2 cellular contexts compared by ENCODE assay signal in genomic region chr11:72820439-72821139, GRCh38.
TF ChIP-seq lines count a peak whose summit lies in the region.

No MANE protein-coding gene starts in this region.

TF ChIP-seq in IMR-90, 13 proteins besides CTCF, POLR2A, EP300 and RAD21 (continued from another document):
- TF ChIP-seq, protein P1, sequence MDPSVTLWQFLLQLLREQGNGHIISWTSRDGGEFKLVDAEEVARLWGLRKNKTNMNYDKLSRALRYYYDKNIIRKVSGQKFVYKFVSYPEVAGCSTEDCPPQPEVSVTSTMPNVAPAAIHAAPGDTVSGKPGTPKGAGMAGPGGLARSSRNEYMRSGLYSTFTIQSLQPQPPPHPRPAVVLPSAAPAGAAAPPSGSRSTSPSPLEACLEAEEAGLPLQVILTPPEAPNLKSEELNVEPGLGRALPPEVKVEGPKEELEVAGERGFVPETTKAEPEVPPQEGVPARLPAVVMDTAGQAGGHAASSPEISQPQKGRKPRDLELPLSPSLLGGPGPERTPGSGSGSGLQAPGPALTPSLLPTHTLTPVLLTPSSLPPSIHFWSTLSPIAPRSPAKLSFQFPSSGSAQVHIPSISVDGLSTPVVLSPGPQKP (IDR thresholded peaks at IDR 0.05; ENCODE audit: borderline replicate concordance, low read depth, low read length): no peak
- no peak for TF ChIP-seq USF2 (IDR thresholded peaks at IDR 0.05; ENCODE audit: low read depth, low read length)
- no peak for TF ChIP-seq CEBPB (IDR thresholded peaks at IDR 0.05; ENCODE audit: low read depth, low read length)

TF ChIP-seq in SK-N-SH treated with all-trans-retinoic acid at 6 μM for 48 hours, 23 proteins besides CTCF, POLR2A, EP300 and RAD21 (continued from another document):
- TF ChIP-seq, protein P2, sequence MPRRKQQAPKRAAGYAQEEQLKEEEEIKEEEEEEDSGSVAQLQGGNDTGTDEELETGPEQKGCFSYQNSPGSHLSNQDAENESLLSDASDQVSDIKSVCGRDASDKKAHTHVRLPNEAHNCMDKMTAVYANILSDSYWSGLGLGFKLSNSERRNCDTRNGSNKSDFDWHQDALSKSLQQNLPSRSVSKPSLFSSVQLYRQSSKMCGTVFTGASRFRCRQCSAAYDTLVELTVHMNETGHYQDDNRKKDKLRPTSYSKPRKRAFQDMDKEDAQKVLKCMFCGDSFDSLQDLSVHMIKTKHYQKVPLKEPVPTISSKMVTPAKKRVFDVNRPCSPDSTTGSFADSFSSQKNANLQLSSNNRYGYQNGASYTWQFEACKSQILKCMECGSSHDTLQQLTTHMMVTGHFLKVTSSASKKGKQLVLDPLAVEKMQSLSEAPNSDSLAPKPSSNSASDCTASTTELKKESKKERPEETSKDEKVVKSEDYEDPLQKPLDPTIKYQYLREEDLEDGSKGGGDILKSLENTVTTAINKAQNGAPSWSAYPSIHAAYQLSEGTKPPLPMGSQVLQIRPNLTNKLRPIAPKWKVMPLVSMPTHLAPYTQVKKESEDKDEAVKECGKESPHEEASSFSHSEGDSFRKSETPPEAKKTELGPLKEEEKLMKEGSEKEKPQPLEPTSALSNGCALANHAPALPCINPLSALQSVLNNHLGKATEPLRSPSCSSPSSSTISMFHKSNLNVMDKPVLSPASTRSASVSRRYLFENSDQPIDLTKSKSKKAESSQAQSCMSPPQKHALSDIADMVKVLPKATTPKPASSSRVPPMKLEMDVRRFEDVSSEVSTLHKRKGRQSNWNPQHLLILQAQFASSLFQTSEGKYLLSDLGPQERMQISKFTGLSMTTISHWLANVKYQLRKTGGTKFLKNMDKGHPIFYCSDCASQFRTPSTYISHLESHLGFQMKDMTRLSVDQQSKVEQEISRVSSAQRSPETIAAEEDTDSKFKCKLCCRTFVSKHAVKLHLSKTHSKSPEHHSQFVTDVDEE (CRISPR knock-in tag; IDR thresholded peaks at IDR 0.05): no peak
- TF ChIP-seq ARNTL (CRISPR knock-in tag; IDR thresholded peaks at IDR 0.05; ENCODE audit: borderline replicate concordance, low read depth) (no peak), ISL1 (CRISPR knock-in tag; IDR thresholded peaks at IDR 0.05) (no peak), GLIS3 (CRISPR knock-in tag; IDR thresholded peaks at IDR 0.05) (no peak), TCF4 (CRISPR knock-in tag; IDR thresholded peaks at IDR 0.05; ENCODE audit: borderline replicate concordance) (no peak), PPARA (CRISPR knock-in tag; IDR thresholded peaks at IDR 0.05; ENCODE audit: borderline replicate concordance) (no peak), CSRNP3 (CRISPR knock-in tag; IDR thresholded peaks at IDR 0.05) (no peak), ZC3H10 (CRISPR knock-in tag; IDR thresholded peaks at IDR 0.05) (no peak), ZNF565 (CRISPR knock-in tag; conservative IDR thresholded peaks at IDR 0.05; ENCODE audit: low read depth) (no peak), ZNF70 (CRISPR knock-in tag; IDR thresholded peaks at IDR 0.05) (no peak), RARB (CRISPR knock-in tag; IDR thresholded peaks at IDR 0.05) (no peak), ZNF8 (CRISPR knock-in tag; IDR thresholded peaks at IDR 0.05) (no peak), ZFP3 (CRISPR knock-in tag; IDR thresholded peaks at IDR 0.05) (no peak), ZFP30 (CRISPR knock-in tag; IDR thresholded peaks at IDR 0.05) (no peak), CSDC2 (CRISPR knock-in tag; IDR thresholded peaks at IDR 0.05) (no peak), OSR1 (CRISPR knock-in tag; IDR thresholded peaks at IDR 0.05) (no peak), BACH2 (CRISPR knock-in tag; IDR thresholded peaks at IDR 0.05; ENCODE audit: borderline replicate concordance) (no peak)
- TF ChIP-seq, protein P3, sequence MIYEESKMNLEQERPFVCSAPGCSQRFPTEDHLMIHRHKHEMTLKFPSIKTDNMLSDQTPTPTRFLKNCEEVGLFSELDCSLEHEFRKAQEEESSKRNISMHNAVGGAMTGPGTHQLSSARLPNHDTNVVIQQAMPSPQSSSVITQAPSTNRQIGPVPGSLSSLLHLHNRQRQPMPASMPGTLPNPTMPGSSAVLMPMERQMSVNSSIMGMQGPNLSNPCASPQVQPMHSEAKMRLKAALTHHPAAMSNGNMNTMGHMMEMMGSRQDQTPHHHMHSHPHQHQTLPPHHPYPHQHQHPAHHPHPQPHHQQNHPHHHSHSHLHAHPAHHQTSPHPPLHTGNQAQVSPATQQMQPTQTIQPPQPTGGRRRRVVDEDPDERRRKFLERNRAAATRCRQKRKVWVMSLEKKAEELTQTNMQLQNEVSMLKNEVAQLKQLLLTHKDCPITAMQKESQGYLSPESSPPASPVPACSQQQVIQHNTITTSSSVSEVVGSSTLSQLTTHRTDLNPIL (CRISPR knock-in tag; IDR thresholded peaks at IDR 0.05; ENCODE audit: low read depth): no peak
TF ChIP-seq in SK-N-SH treated with all-trans-retinoic acid at 6 μM for 48 hours: peak in this region for 0.
